ENCODE assay signal across 18 cellular contexts in genomic region chr2:105671156-105671555, GRCh38.
DNase-seq lines count a peak whose midpoint lies in the region; ATAC-seq and TF ChIP-seq lines count a peak whose summit lies in the region.
"Had no signal": no experiment of that assay in that cellular context is flagged by ENCODE, and none has a peak within 500 bp of the region (broad histone marks: within the 10 kb centered on the region; RNA-seq: fewer than 3 reads in every experiment).

No MANE protein-coding gene starts in this region.

- H3K36me3 ChIP-seq in heart left ventricle (no peaks in the 10 kb centered on the region), H7 (replicated peaks; ENCODE audit: control insufficient read depth, insufficient read depth, low read length) (no peaks in the 10 kb centered on the region)
- H3K36me3 ChIP-seq: colonic mucosa had no signal

- peaks cover 0 to 19% (median 2%) of the 10 kb centered on the region in 12 donors for H3K4me1 ChIP-seq in heart left ventricle
- H3K4me1 ChIP-seq: colonic mucosa had no signal

- ATAC-seq in heart left ventricle: peak; percentile 51 to 70 (median 60)
- ATAC-seq: Panc1, T-cell, WTC11 had no signal

- H3K4me3 ChIP-seq in astrocyte of the spinal cord (ENCODE audit: low read depth, low read length) (no peak overlapping the region), heart left ventricle (no peak overlapping the region), H7 (ENCODE audit: insufficient read depth, low read depth, low read length) (no peak overlapping the region)
- H3K4me3 ChIP-seq: colonic mucosa had no signal

- no peaks in the 10 kb centered on the region for H3K27me3 Mint-ChIP-seq in activated T-cell treated with anti-CD3 and anti-CD28 coated beads, Interleukin-2, amount 50 U/mL, for 24 hours
- H3K27me3 Mint-ChIP-seq: T-cell, type B pancreatic cell had no signal

- H3K27me3 ChIP-seq in heart left ventricle (no peaks in the 10 kb centered on the region), H7 (ENCODE audit: control insufficient read depth, insufficient read depth, low read length) (no peaks in the 10 kb centered on the region)
- H3K27me3 ChIP-seq: colonic mucosa had no signal

- H3K4me1 Mint-ChIP-seq in activated T-cell treated with anti-CD3 and anti-CD28 coated beads, Interleukin-2, amount 50 U/mL, for 24 hours (ENCODE audit: low read depth): peaks cover 21% of the 10 kb centered on the region

- peak overlapping the region in 2 of 12 donors; percentile 3 to 5 for H3K27ac ChIP-seq in heart left ventricle
- H3K27ac ChIP-seq: C4-2B, colonic mucosa, epithelial cell of prostate had no signal

- TF ChIP-seq POLR2A in heart left ventricle (IDR thresholded peaks at IDR 0.05): no peak

- H3K9me3 ChIP-seq in heart left ventricle: peaks cover 0 to 12% (median under 1%) of the 10 kb centered on the region in 12 donors
- H3K9me3 ChIP-seq: colonic mucosa had no signal

- 78 to 84% (median 81%) methylated on average over 8 of the region's 8 CpGs for WGBS in heart left ventricle, 4 donors

- DNase-seq in GM04504 (ENCODE audit: low read depth) (peak; percentile 9), astrocyte of the spinal cord (ENCODE audit: low read depth, low spot score) (peak; percentile 17), heart left ventricle (peak in 4 of 5 donors; percentile 32 to 68 (median 54)), superior temporal gyrus (ENCODE audit: extremely low spot score) (peak; percentile 16), H7 (no peak), NOMO-1 (lab: John Stamatoyannopoulos, UW; ENCODE audit: unreplicated experiment in 2 of 2) (no peak), H4 (ENCODE audit: low spot score) (no peak)
- DNase-seq in activated T-cell treated with anti-CD3 and anti-CD28 coated beads, Interleukin-2, amount 50 U/mL, for 24 hours: no peak
- DNase-seq: colonic mucosa, DMS53, NCI-H1105, NCI-H69, T-cell had no signal

- H3K4me3 Mint-ChIP-seq in activated T-cell treated with anti-CD3 and anti-CD28 coated beads, Interleukin-2, amount 50 U/mL, for 24 hours: no peak overlapping the region
- H3K4me3 Mint-ChIP-seq: T-cell, type B pancreatic cell, WTC11 had no signal

- no peaks in the 10 kb centered on the region for H3K36me3 Mint-ChIP-seq in activated T-cell treated with anti-CD3 and anti-CD28 coated beads, Interleukin-2, amount 50 U/mL, for 24 hours (ENCODE audit: low read depth)
- H3K36me3 Mint-ChIP-seq: type B pancreatic cell had no signal

- TF ChIP-seq CTCF in astrocyte of the spinal cord (IDR thresholded peaks at IDR 0.05; ENCODE audit: low read depth, low read length) (no peak), heart left ventricle (IDR thresholded peaks at IDR 0.05) (no peak)

- H3K9me3 Mint-ChIP-seq in activated T-cell treated with anti-CD3 and anti-CD28 coated beads, Interleukin-2, amount 50 U/mL, for 24 hours: peaks cover 13% of the 10 kb centered on the region

- in situ Hi-C loops in astrocyte of the spinal cord (cut with HindIII; ENCODE audit: low sequenced_read_pairs): no loop called here

- intact Hi-C loops in heart left ventricle (cut with DNase I): no loop called here

- no peak overlapping the region for H3K27ac Mint-ChIP-seq in activated T-cell treated with anti-CD3 and anti-CD28 coated beads, Interleukin-2, amount 50 U/mL, for 24 hours
- H3K27ac Mint-ChIP-seq: T-cell, type B pancreatic cell, WTC11 had no signal

Comparison
In these comparisons a context has a peak if more than half of its experiments do, and no peak if none do; other contexts are left out.
1. DNase-seq: peak in GM04504 (single experiment), astrocyte of the spinal cord (single experiment), heart left ventricle (4 of 5) and superior temporal gyrus (single experiment); none in H7 (single experiment), NOMO-1 (0 of 2), activated T-cell treated with anti-CD3 and anti-CD28 coated beads, Interleukin-2, amount 50 U/mL, for 24 hours (single experiment) and H4 (single experiment).